18 cellular contexts compared by ENCODE assay signal in the genomic region with DNA sequence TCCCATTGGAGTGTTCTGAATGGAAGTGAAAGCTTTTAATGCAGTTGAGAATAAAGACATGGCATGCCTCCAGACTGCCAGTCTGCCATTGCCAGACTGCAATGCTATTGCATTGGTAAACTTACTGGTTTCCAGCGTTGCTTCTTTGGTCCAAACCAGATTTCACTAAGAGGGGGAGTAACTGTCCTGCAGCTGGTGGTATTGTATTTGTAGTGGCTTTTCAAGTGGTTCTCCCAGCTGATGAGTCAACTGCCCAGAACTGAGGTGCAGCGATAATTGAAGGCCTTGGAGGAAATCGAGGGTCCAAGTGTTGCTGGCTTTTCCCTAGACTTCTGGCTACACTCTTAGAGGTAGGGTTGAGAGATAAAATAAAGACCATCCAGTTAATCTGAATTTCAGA. TPM values are rescaled to one million over a fixed set of nuclear protein-coding genes. Genes with fewer than 3 reads are reported as not detected.
DNase-seq lines count a peak whose midpoint lies in the region.
"Had no signal": no experiment of that assay in that cellular context is flagged by ENCODE, and none has a peak within 500 bp of the region (broad histone marks: within the 10 kb centered on the region; RNA-seq: fewer than 3 reads in every experiment).

No MANE protein-coding gene starts in this region.

- no peak overlapping the region for H3K27ac Mint-ChIP-seq in activated T-helper 2 cell treated with anti-CD3 and anti-CD28 coated beads, Interferon-gamma antibody, Interleukin-2, Interleukin-4, amounts not matched to agents 10 μg/mL and 5 μg/mL and 100 μg/mL, durations not matched to agents 14 hours and 24 hours and 36 hours
- H3K27ac Mint-ChIP-seq: CD8-positive, alpha-beta T cell had no signal

- H3K4me3 Mint-ChIP-seq in activated T-helper 2 cell treated with anti-CD3 and anti-CD28 coated beads, Interferon-gamma antibody, Interleukin-2, Interleukin-4, amounts not matched to agents 10 μg/mL and 5 μg/mL and 100 μg/mL, durations not matched to agents 14 hours and 24 hours and 36 hours (ENCODE audit: low read depth): no peak overlapping the region
- H3K4me3 Mint-ChIP-seq: CD8-positive, alpha-beta T cell had no signal

- DNase-seq in DMS53 treated with DMSO at 0.1 percent for 48 hours (lab: John Stamatoyannopoulos, UW; ENCODE audit: unreplicated experiment) (peak; percentile 75), HT1080 (ENCODE audit: low read depth) (peak; percentile 15), NCI-H2227 treated with DMSO at 0.1 percent for 48 hours (lab: John Stamatoyannopoulos, UW) (peak; percentile 63), myocyte (ENCODE audit: low read depth) (peak; percentile 69), HUDEP-2 (lab: John Stamatoyannopoulos, UW; ENCODE audit: unreplicated experiment in 76 of 76) (no peak), activated gamma-delta T cell (lab: John Stamatoyannopoulos, UW) (no peak)
- DNase-seq in activated T-helper 2 cell treated with anti-CD3 and anti-CD28 coated beads, Interferon-gamma antibody, Interleukin-2, Interleukin-4, amounts not matched to agents 10 μg/mL and 5 μg/mL and 100 μg/mL, durations not matched to agents 14 hours and 24 hours and 36 hours (ENCODE audit: low spot score): no peak
- DNase-seq: CD8-positive, alpha-beta T cell; GF-D8; HCEC 1CT; KG1; NCI-H1436; NCI-H2029 treated with DMSO at 0.1 percent for 48 hours; NCI-H345; NCI-H526 treated with DMSO at 0.1 percent for 48 hours; Peyer's patch; SW 1271; T-helper 2 cell had no signal

- H3K27me3 Mint-ChIP-seq in activated T-helper 2 cell treated with anti-CD3 and anti-CD28 coated beads, Interferon-gamma antibody, Interleukin-2, Interleukin-4, amounts not matched to agents 10 μg/mL and 5 μg/mL and 100 μg/mL, durations not matched to agents 14 hours and 24 hours and 36 hours (ENCODE audit: low read depth): peaks cover 2% of the 10 kb centered on the region

- intact Hi-C loops in activated T-helper 2 cell treated with anti-CD3 and anti-CD28 coated beads, Interferon-gamma antibody, Interleukin-2, Interleukin-4, amounts not matched to agents 10 μg/mL and 5 μg/mL and 100 μg/mL, durations not matched to agents 14 hours and 24 hours and 36 hours (cut with micrococcal nuclease): no loop called here

- H3K36me3 Mint-ChIP-seq in activated T-helper 2 cell treated with anti-CD3 and anti-CD28 coated beads, Interferon-gamma antibody, Interleukin-2, Interleukin-4, amounts not matched to agents 10 μg/mL and 5 μg/mL and 100 μg/mL, durations not matched to agents 14 hours and 24 hours and 36 hours (ENCODE audit: low read depth): no peaks in the 10 kb centered on the region
- H3K36me3 Mint-ChIP-seq: CD8-positive, alpha-beta T cell had no signal

- H3K4me1 Mint-ChIP-seq in activated T-helper 2 cell treated with anti-CD3 and anti-CD28 coated beads, Interferon-gamma antibody, Interleukin-2, Interleukin-4, amounts not matched to agents 10 μg/mL and 5 μg/mL and 100 μg/mL, durations not matched to agents 14 hours and 24 hours and 36 hours (ENCODE audit: low read depth): no peaks in the 10 kb centered on the region

- no peaks in the 10 kb centered on the region for H3K9me3 Mint-ChIP-seq in activated T-helper 2 cell treated with anti-CD3 and anti-CD28 coated beads, Interferon-gamma antibody, Interleukin-2, Interleukin-4, amounts not matched to agents 10 μg/mL and 5 μg/mL and 100 μg/mL, durations not matched to agents 14 hours and 24 hours and 36 hours
- H3K9me3 Mint-ChIP-seq: CD8-positive, alpha-beta T cell had no signal

RNA-seq across cellular contexts. Expression of a gene that starts 31.9 kb away (rescaled TPM):
- 11.9 and 15.2 TPM in 2 replicates for total RNA-seq in HT1080 (2014; rRNA removed; shearing (Covaris generic))
- 16.9 and 17.9 TPM in 2 replicates for polyA plus RNA-seq in HT1080 (2015; cell fraction: cytosol; rRNA removed)
- polyA plus RNA-seq in HT1080 (2015; cell fraction: nucleus; rRNA removed): 4.9 and 6.1 TPM in 2 replicates
- 8.4 and 11.7 TPM in 2 replicates for total RNA-seq in myocyte
- 19.1 TPM for polyA plus RNA-seq in myocyte (2012)
- 20.3 and 21.6 TPM in 2 replicates for total RNA-seq in activated T-helper 2 cell treated with anti-CD3 and anti-CD28 coated beads, Interferon-gamma antibody, Interleukin-2, Interleukin-4, amounts not matched to agents 10 μg/mL and 5 μg/mL and 100 μg/mL, durations not matched to agents 14 hours and 24 hours and 36 hours

RNA-seq across cellular contexts. Expression of a gene that starts 32.2 kb away (rescaled TPM):
- 26.0 and 33.2 TPM in 2 replicates for total RNA-seq in HT1080 (2014; rRNA removed; shearing (Covaris generic))
- polyA plus RNA-seq in HT1080 (2015; cell fraction: cytosol; rRNA removed): 16.8 and 20.7 TPM in 2 replicates
- 16.8 and 19.0 TPM in 2 replicates for polyA plus RNA-seq in HT1080 (2015; cell fraction: nucleus; rRNA removed)
- 12.2 and 13.9 TPM in 2 replicates for total RNA-seq in myocyte
- 10.8 TPM for polyA plus RNA-seq in myocyte (2012)
- total RNA-seq in activated T-helper 2 cell treated with anti-CD3 and anti-CD28 coated beads, Interferon-gamma antibody, Interleukin-2, Interleukin-4, amounts not matched to agents 10 μg/mL and 5 μg/mL and 100 μg/mL, durations not matched to agents 14 hours and 24 hours and 36 hours: 28.8 and 29.6 TPM in 2 replicates

RNA-seq across cellular contexts. Expression of a gene that starts 50.4 kb away (rescaled TPM):
- total RNA-seq in HT1080 (2014; rRNA removed; shearing (Covaris generic)): 0.67 and 0.85 TPM in 2 replicates
- polyA plus RNA-seq in HT1080 (2015; cell fraction: cytosol; rRNA removed): 0.12 and 0.49 TPM in 2 replicates
- 0.54 and 0.67 TPM in 2 replicates for polyA plus RNA-seq in HT1080 (2015; cell fraction: nucleus; rRNA removed)
- total RNA-seq in myocyte: 42.5 and 53.8 TPM in 2 replicates
- polyA plus RNA-seq in myocyte (2012): 7.8 TPM
- 3.2 and 5.9 TPM in 2 replicates for total RNA-seq in activated T-helper 2 cell treated with anti-CD3 and anti-CD28 coated beads, Interferon-gamma antibody, Interleukin-2, Interleukin-4, amounts not matched to agents 10 μg/mL and 5 μg/mL and 100 μg/mL, durations not matched to agents 14 hours and 24 hours and 36 hours

Comparison
In these comparisons a context has a peak if more than half of its experiments do, and no peak if none do; other contexts are left out.
1. DNase-seq: peak in DMS53 treated with DMSO at 0.1 percent for 48 hours (single experiment), HT1080 (single experiment), NCI-H2227 treated with DMSO at 0.1 percent for 48 hours (single experiment) and myocyte (single experiment); none in HUDEP-2 (0 of 76), activated T-helper 2 cell treated with anti-CD3 and anti-CD28 coated beads, Interferon-gamma antibody, Interleukin-2, Interleukin-4, amounts not matched to agents 10 μg/mL and 5 μg/mL and 100 μg/mL, durations not matched to agents 14 hours and 24 hours and 36 hours (single experiment) and activated gamma-delta T cell (single experiment).